ENCODE assay signal across 1 cellular context in the genomic region with DNA sequence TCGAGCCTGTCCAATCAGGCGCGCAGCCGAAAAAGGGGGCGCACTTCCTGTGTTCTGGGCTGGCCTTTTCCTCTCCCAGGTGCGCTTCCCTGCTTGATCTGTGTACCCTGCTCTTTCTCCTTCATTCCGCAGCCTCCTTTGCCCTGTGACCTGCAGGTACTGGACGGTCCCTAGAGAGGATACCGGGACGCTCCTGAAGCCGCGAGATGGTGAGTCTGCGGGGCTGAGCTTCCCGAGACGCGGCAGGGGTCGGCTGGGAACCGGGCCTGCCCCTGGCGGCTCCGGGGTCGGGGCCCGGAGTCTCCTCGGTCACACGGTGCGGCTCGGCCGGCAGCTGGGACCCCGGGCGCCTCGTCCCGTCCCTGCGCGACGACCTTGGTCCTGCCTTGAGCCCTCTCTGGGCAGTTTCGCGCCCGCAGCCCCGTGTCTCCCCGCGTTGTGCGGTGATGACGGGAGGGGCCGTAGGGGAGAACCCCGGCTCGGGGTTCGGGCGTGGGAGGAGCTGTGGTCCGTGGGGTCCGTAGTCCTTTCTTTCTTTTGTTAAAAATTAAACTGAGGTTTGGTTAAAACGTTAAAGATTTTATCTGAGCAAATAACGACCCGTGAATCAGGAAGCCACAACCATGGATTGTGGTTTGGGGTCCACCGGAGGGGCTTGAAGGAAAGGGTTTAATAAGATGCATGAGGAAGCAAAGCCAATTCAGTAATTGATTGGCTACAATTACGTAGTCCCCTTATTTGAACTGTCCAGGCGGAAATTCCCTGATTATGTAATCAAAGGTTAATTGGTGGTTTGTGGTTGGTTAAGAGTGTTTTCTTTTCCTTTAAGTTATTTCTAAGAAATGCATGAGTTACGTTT.
TF ChIP-seq lines count a peak whose summit lies in the region.

No MANE protein-coding gene starts in this region.

TF ChIP-seq in GM23338, 12 proteins besides CTCF, POLR2A, EP300 and RAD21 (continued from another document):
- TF ChIP-seq, protein P1, sequence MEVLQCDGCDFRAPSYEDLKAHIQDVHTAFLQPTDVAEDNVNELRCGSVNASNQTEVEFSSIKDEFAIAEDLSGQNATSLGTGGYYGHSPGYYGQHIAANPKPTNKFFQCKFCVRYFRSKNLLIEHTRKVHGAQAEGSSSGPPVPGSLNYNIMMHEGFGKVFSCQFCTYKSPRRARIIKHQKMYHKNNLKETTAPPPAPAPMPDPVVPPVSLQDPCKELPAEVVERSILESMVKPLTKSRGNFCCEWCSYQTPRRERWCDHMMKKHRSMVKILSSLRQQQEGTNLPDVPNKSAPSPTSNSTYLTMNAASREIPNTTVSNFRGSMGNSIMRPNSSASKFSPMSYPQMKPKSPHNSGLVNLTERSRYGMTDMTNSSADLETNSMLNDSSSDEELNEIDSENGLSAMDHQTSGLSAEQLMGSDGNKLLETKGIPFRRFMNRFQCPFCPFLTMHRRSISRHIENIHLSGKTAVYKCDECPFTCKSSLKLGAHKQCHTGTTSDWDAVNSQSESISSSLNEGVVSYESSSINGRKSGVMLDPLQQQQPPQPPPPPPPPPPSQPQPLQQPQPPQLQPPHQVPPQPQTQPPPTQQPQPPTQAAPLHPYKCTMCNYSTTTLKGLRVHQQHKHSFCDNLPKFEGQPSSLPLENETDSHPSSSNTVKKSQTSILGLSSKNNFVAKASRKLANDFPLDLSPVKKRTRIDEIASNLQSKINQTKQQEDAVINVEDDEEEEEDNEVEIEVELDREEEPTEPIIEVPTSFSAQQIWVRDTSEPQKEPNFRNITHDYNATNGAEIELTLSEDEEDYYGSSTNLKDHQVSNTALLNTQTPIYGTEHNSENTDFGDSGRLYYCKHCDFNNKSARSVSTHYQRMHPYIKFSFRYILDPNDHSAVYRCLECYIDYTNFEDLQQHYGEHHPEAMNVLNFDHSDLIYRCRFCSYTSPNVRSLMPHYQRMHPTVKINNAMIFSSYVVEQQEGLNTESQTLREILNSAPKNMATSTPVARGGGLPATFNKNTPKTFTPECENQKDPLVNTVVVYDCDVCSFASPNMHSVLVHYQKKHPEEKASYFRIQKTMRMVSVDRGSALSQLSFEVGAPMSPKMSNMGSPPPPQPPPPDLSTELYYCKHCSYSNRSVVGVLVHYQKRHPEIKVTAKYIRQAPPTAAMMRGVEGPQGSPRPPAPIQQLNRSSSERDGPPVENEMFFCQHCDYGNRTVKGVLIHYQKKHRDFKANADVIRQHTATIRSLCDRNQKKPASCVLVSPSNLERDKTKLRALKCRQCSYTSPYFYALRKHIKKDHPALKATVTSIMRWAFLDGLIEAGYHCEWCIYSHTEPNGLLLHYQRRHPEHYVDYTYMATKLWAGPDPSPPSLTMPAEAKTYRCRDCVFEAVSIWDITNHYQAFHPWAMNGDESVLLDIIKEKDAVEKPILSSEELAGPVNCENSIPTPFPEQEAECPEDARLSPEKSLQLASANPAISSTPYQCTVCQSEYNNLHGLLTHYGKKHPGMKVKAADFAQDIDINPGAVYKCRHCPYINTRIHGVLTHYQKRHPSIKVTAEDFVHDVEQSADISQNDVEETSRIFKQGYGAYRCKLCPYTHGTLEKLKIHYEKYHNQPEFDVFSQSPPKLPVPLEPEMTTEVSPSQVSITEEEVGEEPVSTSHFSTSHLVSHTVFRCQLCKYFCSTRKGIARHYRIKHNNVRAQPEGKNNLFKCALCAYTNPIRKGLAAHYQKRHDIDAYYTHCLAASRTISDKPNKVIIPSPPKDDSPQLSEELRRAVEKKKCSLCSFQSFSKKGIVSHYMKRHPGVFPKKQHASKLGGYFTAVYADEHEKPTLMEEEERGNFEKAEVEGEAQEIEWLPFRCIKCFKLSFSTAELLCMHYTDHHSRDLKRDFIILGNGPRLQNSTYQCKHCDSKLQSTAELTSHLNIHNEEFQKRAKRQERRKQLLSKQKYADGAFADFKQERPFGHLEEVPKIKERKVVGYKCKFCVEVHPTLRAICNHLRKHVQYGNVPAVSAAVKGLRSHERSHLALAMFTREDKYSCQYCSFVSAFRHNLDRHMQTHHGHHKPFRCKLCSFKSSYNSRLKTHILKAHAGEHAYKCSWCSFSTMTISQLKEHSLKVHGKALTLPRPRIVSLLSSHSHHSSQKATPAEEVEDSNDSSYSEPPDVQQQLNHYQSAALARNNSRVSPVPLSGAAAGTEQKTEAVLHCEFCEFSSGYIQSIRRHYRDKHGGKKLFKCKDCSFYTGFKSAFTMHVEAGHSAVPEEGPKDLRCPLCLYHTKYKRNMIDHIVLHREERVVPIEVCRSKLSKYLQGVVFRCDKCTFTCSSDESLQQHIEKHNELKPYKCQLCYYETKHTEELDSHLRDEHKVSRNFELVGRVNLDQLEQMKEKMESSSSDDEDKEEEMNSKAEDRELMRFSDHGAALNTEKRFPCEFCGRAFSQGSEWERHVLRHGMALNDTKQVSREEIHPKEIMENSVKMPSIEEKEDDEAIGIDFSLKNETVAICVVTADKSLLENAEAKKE (CRISPR knock-in tag; IDR thresholded peaks at IDR 0.05): no peak
